ENCODE assay signal across 30 cellular contexts in the genomic region with DNA sequence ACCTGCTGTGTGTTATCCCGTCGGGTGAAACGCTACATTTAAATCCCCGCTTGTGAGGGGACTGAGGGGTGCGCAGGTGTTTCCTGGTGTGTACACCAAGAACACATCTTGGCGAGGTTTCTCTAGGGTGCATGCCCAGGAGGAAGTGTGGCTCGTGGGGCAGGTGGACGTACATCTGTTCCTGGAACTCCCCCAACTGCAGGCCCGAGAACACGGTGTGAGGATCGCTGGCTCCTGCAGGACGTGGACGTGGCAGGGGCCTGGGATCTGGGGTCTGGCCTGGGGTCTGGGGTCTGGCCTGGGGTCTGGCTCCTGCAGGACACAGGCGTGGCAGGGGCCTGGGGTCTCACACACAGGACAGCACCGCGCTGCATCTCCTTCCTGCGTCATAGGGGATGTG. TPM values are rescaled to one million over a fixed set of nuclear protein-coding genes. Genes with fewer than 3 reads are reported as not detected.
"Had no signal": no experiment of that assay in that cellular context is flagged by ENCODE, and none has a peak within 500 bp of the region (broad histone marks: within the 10 kb centered on the region; RNA-seq: fewer than 3 reads in every experiment).

No MANE protein-coding gene starts in this region.

- H3K36me3 ChIP-seq: gastrocnemius medialis, left ventricle myocardium inferior, spleen had no signal

- H3K4me1 Mint-ChIP-seq: activated CD4-positive, alpha-beta memory T cell treated with anti-CD3 and anti-CD28 coated beads, Interleukin-2, amount 10 ng/mL, durations not matched to agents 7 days and 5 days; activated CD4-positive, alpha-beta T cell treated with anti-CD3 and anti-CD28 coated beads, Interleukin-2, amount 10 ng/mL, durations not matched to agents 24 days and 14 days had no signal

- H3K79me2 ChIP-seq: parathyroid adenoma had no signal

- H2AFZ ChIP-seq: parathyroid adenoma had no signal

- H3K27me3 ChIP-seq: body of pancreas, testis had no signal

- H3K4me3 Mint-ChIP-seq: activated CD4-positive, alpha-beta memory T cell treated with anti-CD3 and anti-CD28 coated beads, Interleukin-2, amount 10 ng/mL, durations not matched to agents 7 days and 5 days; activated CD4-positive, alpha-beta T cell treated with anti-CD3 and anti-CD28 coated beads, Interleukin-2, amount 10 ng/mL, durations not matched to agents 24 days and 14 days; activated naive CD8-positive, alpha-beta T cell; effector memory CD8-positive, alpha-beta T cell; naive thymus-derived CD4-positive, alpha-beta T cell had no signal

- H3K9me3 ChIP-seq: body of pancreas, gastrocnemius medialis, left ventricle myocardium inferior, spleen, testis had no signal

- H3K36me3 Mint-ChIP-seq: activated naive CD8-positive, alpha-beta T cell had no signal

- H3K9ac ChIP-seq: parathyroid adenoma had no signal

- DNase-seq: activated CD4-positive, alpha-beta memory T cell treated with anti-CD3 and anti-CD28 coated beads, Interleukin-2, amount 10 ng/mL, durations not matched to agents 7 days and 5 days; activated CD4-positive, alpha-beta T cell treated with anti-CD3 and anti-CD28 coated beads, Interleukin-2, amount 10 ng/mL, durations not matched to agents 24 days and 14 days; activated CD4-positive, CD25-positive, alpha-beta regulatory T cell treated with anti-CD3 and anti-CD28 coated beads, Interleukin-2, amount 50 U/mL, for 72 hours; activated naive CD4-positive, alpha-beta T cell treated with Interleukin-2 at 50 U/mL for 16 hours; activated T-cell treated with anti-CD3 and anti-CD28 coated beads, Interleukin-2, amount 50 U/mL, for 48 hours; body of pancreas; cortex of kidney; effector memory CD8-positive, alpha-beta T cell; erythroblast; gastrocnemius medialis; glutamatergic neuron; left ventricle myocardium inferior; midbrain; naive thymus-derived CD4-positive, alpha-beta T cell; nucleus accumbens; spleen; stimulated activated naive CD4-positive, alpha-beta T cell; T-helper 2 cell; testis; trophoblast cell had no signal

- FAIRE-seq: islet of Langerhans, urothelium cell line had no signal

- H3K4me3 ChIP-seq: body of pancreas, gastrocnemius medialis, left ventricle myocardium inferior, spleen, testis had no signal

- H3K27ac ChIP-seq: body of pancreas, gastrocnemius medialis, left ventricle myocardium inferior, parathyroid adenoma, spleen, testis had no signal

- H3K27ac Mint-ChIP-seq: activated CD4-positive, alpha-beta memory T cell treated with anti-CD3 and anti-CD28 coated beads, Interleukin-2, amount 10 ng/mL, durations not matched to agents 7 days and 5 days; activated CD4-positive, alpha-beta T cell treated with anti-CD3 and anti-CD28 coated beads, Interleukin-2, amount 10 ng/mL, durations not matched to agents 24 days and 14 days; activated naive CD8-positive, alpha-beta T cell; activated T-helper 2 cell treated with anti-CD3 and anti-CD28 coated beads, Interferon-gamma antibody, Interleukin-2, Interleukin-4, amounts not matched to agents 10 μg/mL and 5 μg/mL and 100 μg/mL, durations not matched to agents 14 hours and 24 hours and 36 hours; effector memory CD8-positive, alpha-beta T cell had no signal

- H3K4me1 ChIP-seq: body of pancreas, gastrocnemius medialis, left ventricle myocardium inferior, parathyroid adenoma, spleen had no signal

RNA-seq across cellular contexts. Expression of a gene that starts 10.1 kb away (rescaled TPM):
- polyA plus RNA-seq: naive thymus-derived CD4-positive, alpha-beta T cell had no signal

RNA-seq across cellular contexts. Expression of a gene that starts 59.9 kb away (rescaled TPM):
- total RNA-seq: activated CD4-positive, alpha-beta memory T cell treated with anti-CD3 and anti-CD28 coated beads, Interleukin-2, amount 10 ng/mL, durations not matched to agents 7 days and 5 days; aorta; body of pancreas; cerebellum; gastrocnemius medialis; left ventricle myocardium inferior; right cardiac atrium had no signal
- polyA plus RNA-seq: adipose tissue; aorta; naive thymus-derived CD4-positive, alpha-beta T cell; neural cell; right cardiac atrium had no signal
